In the genomic region with DNA sequence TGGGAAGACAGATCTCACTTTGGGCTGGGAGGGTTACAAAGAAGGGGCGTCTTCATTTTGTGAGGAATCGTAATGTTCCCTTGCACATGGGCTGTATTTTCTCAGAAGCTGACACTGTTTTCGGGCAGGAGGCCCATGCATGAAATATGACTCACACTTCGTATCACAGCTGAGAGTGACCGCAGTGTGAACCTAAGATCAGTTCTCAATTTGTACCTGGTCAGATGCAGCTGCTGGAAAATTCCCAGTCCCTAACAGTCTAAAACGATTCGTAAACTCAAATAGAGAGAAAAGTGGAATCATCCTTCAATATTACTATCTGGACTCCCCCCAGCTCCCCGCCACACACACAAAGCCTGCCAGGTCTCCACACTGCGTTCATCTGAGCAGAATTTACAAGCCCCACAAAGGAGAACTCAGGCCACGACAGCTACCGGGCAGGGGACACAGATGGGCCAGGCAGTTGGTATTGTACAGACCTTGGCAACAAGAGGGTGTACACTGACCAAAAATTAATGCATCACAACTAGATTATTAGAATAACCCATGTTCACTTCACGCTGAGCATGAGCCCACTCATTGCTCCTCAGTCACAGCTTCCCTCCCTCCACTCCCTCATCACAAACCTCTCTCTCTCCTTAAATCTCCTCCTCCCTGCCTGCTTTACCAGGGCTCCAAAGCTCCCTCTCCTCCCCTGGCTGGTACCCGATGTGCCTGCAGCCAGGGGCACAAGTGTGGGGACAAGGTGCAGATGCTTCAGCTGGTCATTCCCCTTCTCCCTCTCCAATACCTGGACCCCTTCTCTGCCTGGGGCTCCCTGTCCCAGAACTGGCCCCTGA, we compare ENCODE assay signal across 1 cellular context.
TF ChIP-seq lines count a peak whose summit lies in the region.

No MANE protein-coding gene starts in this region.

TF ChIP-seq in IMR-90, 13 proteins besides CTCF, POLR2A, EP300 and RAD21 (continued from another document):
- no peak for TF ChIP-seq MAZ (IDR thresholded peaks at IDR 0.05; ENCODE audit: borderline replicate concordance, low read depth, low read length)
- no peak for TF ChIP-seq CHD1 (IDR thresholded peaks at IDR 0.05; ENCODE audit: low read depth, low read length)
- TF ChIP-seq BHLHE40 (IDR thresholded peaks at IDR 0.05; ENCODE audit: low read depth, low read length) = no peak
- TF ChIP-seq RCOR1 (IDR thresholded peaks at IDR 0.05; ENCODE audit: insufficient replicate concordance, low read length) = no peak
TF ChIP-seq in IMR-90: peak in this region for 0.
